9 cellular contexts compared by ENCODE assay signal in the genomic region with DNA sequence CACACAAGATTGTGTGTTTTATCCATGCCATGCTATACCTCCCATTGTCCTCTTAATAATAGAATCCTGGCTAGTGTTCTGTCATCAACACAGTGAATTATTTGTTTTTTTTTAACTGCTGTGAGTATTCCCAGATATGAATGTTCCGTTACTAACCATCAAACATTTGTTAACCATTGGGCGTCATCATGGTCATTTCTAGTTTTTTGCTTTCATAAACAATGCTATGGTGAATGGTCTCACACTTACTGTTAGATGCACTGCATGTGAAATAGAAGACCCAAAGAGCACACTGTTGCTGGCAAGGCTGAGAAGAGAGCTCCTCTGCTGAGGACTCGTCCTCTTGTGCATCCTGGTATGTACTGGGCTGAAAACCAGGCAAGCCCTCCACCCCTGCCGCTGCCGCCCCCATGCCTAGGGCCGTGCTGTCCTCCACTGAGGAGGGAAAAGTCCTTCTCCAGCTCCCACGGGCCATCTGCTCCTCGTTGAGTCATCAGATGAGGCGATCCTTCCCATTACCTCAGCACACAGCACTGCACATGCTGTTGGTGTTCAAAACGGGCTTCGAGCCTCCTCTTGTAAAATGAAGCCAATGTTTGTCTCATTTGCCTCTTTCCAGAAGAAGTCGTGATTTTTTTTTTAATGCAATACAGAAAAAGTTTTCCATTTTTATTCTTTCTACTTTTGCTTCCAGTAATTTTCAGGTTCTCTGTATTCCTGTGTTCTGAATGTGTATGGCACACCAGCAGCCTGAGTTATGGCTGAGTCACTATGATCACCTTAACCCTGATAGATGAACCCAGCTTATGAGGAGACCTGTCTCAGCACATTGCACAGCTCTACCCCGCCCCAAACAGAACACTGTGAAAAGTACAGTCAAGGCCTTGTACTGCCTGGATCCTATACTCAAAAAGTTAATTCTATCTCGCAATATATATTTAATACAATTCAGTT.
DNase-seq lines count a peak whose midpoint lies in the region; ATAC-seq, FAIRE-seq and TF ChIP-seq lines count a peak whose summit lies in the region.
"Had no signal": no experiment of that assay in that cellular context is flagged by ENCODE, and none has a peak within 500 bp of the region (broad histone marks: within the 10 kb centered on the region; RNA-seq: fewer than 3 reads in every experiment).

No MANE protein-coding gene starts in this region.

- ATAC-seq in right cardiac atrium (peak; percentile 81 to 82), HG03175 (IDR thresholded peaks at IDR 0.05; ENCODE audit: unreplicated experiment) (no peak), GM19452 (IDR thresholded peaks at IDR 0.05; ENCODE audit: unreplicated experiment) (no peak)

- CTCF ChIA-PET in HEK293T (lab: Yijun Ruan, JAX) = interaction anchor here (0.7 to 0.8 kb wide), 2 partner anchors 785 to 1804 kb away, joined by 3 read pairs; no protein-coding TSS in a partner anchor
- CTCF ChIA-PET in CD4-positive, alpha-beta memory T cell (lab: Charles Lee; ENCODE audit: partially characterized antibody) = no interaction called here

- no peak for FAIRE-seq in small intestine (lab: Jason Lieb, UNC)

- no peaks in the 10 kb centered on the region for H3K27me3 Mint-ChIP-seq in CD4-positive, alpha-beta memory T cell

- TF ChIP-seq CTCF in ascending aorta (IDR thresholded peaks at IDR 0.05) = no peak

- no peaks in the 10 kb centered on the region for H3K9me3 Mint-ChIP-seq in CD4-positive, alpha-beta memory T cell

- H3K9me3 ChIP-seq in ascending aorta (no peaks in the 10 kb centered on the region), right cardiac atrium (ENCODE audit: control insufficient read depth, low read length) (no peaks in the 10 kb centered on the region), small intestine (ENCODE audit: control insufficient read depth, low read depth) (no peaks in the 10 kb centered on the region)
- no peaks in the 10 kb centered on the region for H3K9me3 ChIP-seq in CD4-positive, alpha-beta memory T cell (ENCODE audit: control insufficient read depth in 1 of 2, low read length in 2 of 2)

- H3K4me1 ChIP-seq in ascending aorta = peaks cover 13 to 51% of the 10 kb centered on the region in 2 donors
- H3K4me1 ChIP-seq in right cardiac atrium (ENCODE audit: control insufficient read depth, insufficient read depth, low read length) = peaks cover 8% of the 10 kb centered on the region
- H3K4me1 ChIP-seq in small intestine (ENCODE audit: control insufficient read depth in 2 of 2, insufficient read depth in 1 of 2, low read depth in 1 of 2, low read length in 1 of 2) = peaks cover 2 to 13% of the 10 kb centered on the region in 2 donors
- H3K4me1 ChIP-seq in CD4-positive, alpha-beta memory T cell (ENCODE audit: insufficient read depth, low read length) = peaks cover 6% of the 10 kb centered on the region

- H3K4me3 Mint-ChIP-seq in CD4-positive, alpha-beta memory T cell = no peak overlapping the region

- peaks cover 2 to 11% (median 6%) of the 10 kb centered on the region in 4 donors for H3K4me1 Mint-ChIP-seq in CD4-positive, alpha-beta memory T cell

- no peak overlapping the region for H3K27ac Mint-ChIP-seq in CD4-positive, alpha-beta memory T cell

- H3K4me3 ChIP-seq in ascending aorta (no peak overlapping the region), right cardiac atrium (ENCODE audit: low read length) (no peak overlapping the region), small intestine (ENCODE audit: low read depth in 1 of 2, low read length in 2 of 2) (no peak overlapping the region)
- H3K4me3 ChIP-seq in CD4-positive, alpha-beta memory T cell (ENCODE audit: low read length in 2 of 2) = no peak overlapping the region

- peaks cover 0 to 3% of the 10 kb centered on the region in 2 donors for H3K36me3 Mint-ChIP-seq in CD4-positive, alpha-beta memory T cell

- H3K36me3 ChIP-seq in ascending aorta (no peaks in the 10 kb centered on the region), small intestine (ENCODE audit: control insufficient read depth in 2 of 2, insufficient read depth in 2 of 2, low read length in 2 of 2) (peaks cover 0 to 2% of the 10 kb centered on the region in 2 donors)
- no peaks in the 10 kb centered on the region for H3K36me3 ChIP-seq in CD4-positive, alpha-beta memory T cell (ENCODE audit: insufficient read depth, low read length)

- DNase-seq in HEK293T (ENCODE audit: extremely low spot score) (no peak), ascending aorta (ENCODE audit: low spot score in 2 of 2) (peak in 1 of 2 donors; percentile 87), right cardiac atrium (peak; percentile 65 to 71 (median 66)), small intestine (peak; percentile 26)
- DNase-seq in CD4-positive, alpha-beta memory T cell = no peak
- no peak for DNase-seq in activated effector memory CD4-positive, alpha-beta T cell treated with anti-CD3 and anti-CD28 coated beads, Interleukin-2, amount 50 U/mL, for 16 hours
- DNase-seq: NCI-H524 treated with DMSO at 0.1 percent for 48 hours had no signal

- H3K27me3 ChIP-seq in ascending aorta (no peaks in the 10 kb centered on the region), right cardiac atrium (ENCODE audit: control insufficient read depth, insufficient read depth) (no peaks in the 10 kb centered on the region), small intestine (ENCODE audit: control insufficient read depth in 2 of 2, insufficient read depth in 2 of 2, low read length in 2 of 2) (no peaks in the 10 kb centered on the region)
- no peaks in the 10 kb centered on the region for H3K27me3 ChIP-seq in CD4-positive, alpha-beta memory T cell (ENCODE audit: insufficient read depth, low read length)

- H3K27ac ChIP-seq in ascending aorta (peak overlapping the region; percentile 65 to 81), right cardiac atrium (ENCODE audit: low read length) (no peak overlapping the region), small intestine (ENCODE audit: low read depth in 1 of 2, low read length in 1 of 2) (peak overlapping the region in 1 of 2 donors; percentile 83)
- no peak overlapping the region for H3K27ac ChIP-seq in CD4-positive, alpha-beta memory T cell (ENCODE audit: low read depth, low read length)

- WGBS in right cardiac atrium = 63% methylated on average over 14 of the region's 14 CpGs
- WGBS in small intestine, 3 donors = 64 to 80% (median 74%) methylated on average over 14 of the region's 14 CpGs

- intact Hi-C loops in ascending aorta (cut with DNase I) = loop anchor here (1.0 kb wide), 1 partner anchor 23 kb away; no protein-coding TSS in a partner anchor
- intact Hi-C loops in right cardiac atrium (cut with DNase I) = no loop called here
- intact Hi-C loops in CD4-positive, alpha-beta memory T cell (cut with micrococcal nuclease) = no loop called here

- POLR2A ChIA-PET in HEK293T (lab: Yijun Ruan, JAX) = interaction anchor here (0.6 kb wide), 1 partner anchor 58 kb away, joined by 3 read pairs; no protein-coding TSS in a partner anchor
- POLR2A ChIA-PET in CD4-positive, alpha-beta memory T cell (lab: Charles Lee; ENCODE audit: partially characterized antibody) = no interaction called here

TF ChIP-seq in HEK293T, 16 proteins besides CTCF, POLR2A, EP300 and RAD21:
- TF ChIP-seq LEF1 (IDR thresholded peaks at IDR 0.05; ENCODE audit: borderline replicate concordance) (no peak), HDGF (IDR thresholded peaks at IDR 0.05; ENCODE audit: borderline replicate concordance) (no peak), FOXM1 (IDR thresholded peaks at IDR 0.05; ENCODE audit: borderline replicate concordance) (no peak), L3MBTL2 (conservative IDR thresholded peaks at IDR 0.05) (peak; percentile 34; the same call in 1 of the 2 replicates)
TF ChIP-seq in HEK293T: peak in this region for 1.

Comparison
In these comparisons a context has a peak if more than half of its experiments do, and no peak if none do; other contexts are left out.
1. DNase-seq: peak in right cardiac atrium (3 of 3) and small intestine (single experiment); none in HEK293T (single experiment), CD4-positive, alpha-beta memory T cell (0 of 5) and activated effector memory CD4-positive, alpha-beta T cell treated with anti-CD3 and anti-CD28 coated beads, Interleukin-2, amount 50 U/mL, for 16 hours (single experiment).
2. H3K27ac ChIP-seq: peak in ascending aorta (2 of 2); none in right cardiac atrium (single experiment) and CD4-positive, alpha-beta memory T cell (single experiment).
3. ATAC-seq: peak in right cardiac atrium (2 of 2); none in HG03175 (single experiment) and GM19452 (single experiment).